In genomic region chr6:81748946-81749345, GRCh38 we compare ENCODE assay signal across 14 cellular contexts. TPM values are rescaled to one million over a fixed set of nuclear protein-coding genes. Genes with fewer than 3 reads are reported as not detected.
DNase-seq lines count a peak whose midpoint lies in the region; ATAC-seq, FAIRE-seq and TF ChIP-seq lines count a peak whose summit lies in the region.
"Had no signal": no experiment of that assay in that cellular context is flagged by ENCODE, and none has a peak within 500 bp of the region (broad histone marks: within the 10 kb centered on the region; RNA-seq: fewer than 3 reads in every experiment).

No MANE protein-coding gene starts in this region.

- H3K9ac ChIP-seq in HepG2 (ENCODE audit: insufficient read depth, low read depth, low read length) (no peak overlapping the region), skeletal muscle tissue (ENCODE audit: low read depth in 1 of 3, low read length in 3 of 3) (no peak overlapping the region)

- H3K27ac ChIP-seq in CD4-positive, alpha-beta T cell (ENCODE audit: low read depth, low read length), result no peak overlapping the region
- H3K27ac ChIP-seq in HepG2 (ENCODE audit: extremely low read length, insufficient read depth, low read length) (no peak overlapping the region), skeletal muscle tissue (ENCODE audit: low read depth, low read length) (peak overlapping the region; percentile 95)

- H3K9me3 ChIP-seq in CD4-positive, alpha-beta T cell (ENCODE audit: control insufficient read depth, low read length), result no peaks in the 10 kb centered on the region
- no peaks in the 10 kb centered on the region for H3K9me3 ChIP-seq in HepG2 (ENCODE audit: low read length)
- H3K9me3 ChIP-seq in skeletal muscle tissue (ENCODE audit: control insufficient read depth in 3 of 3, low read length in 3 of 3), result no peaks in the 10 kb centered on the region
- H3K9me3 ChIP-seq: mucosa of descending colon had no signal

- no peaks in the 10 kb centered on the region for H3K27me3 ChIP-seq in CD4-positive, alpha-beta T cell (ENCODE audit: control insufficient read depth, insufficient read depth, low read length)
- H3K27me3 ChIP-seq in HepG2 (ENCODE audit: control insufficient read depth in 1 of 2, insufficient read depth in 2 of 2, low read length in 2 of 2) (no peaks in the 10 kb centered on the region), skeletal muscle tissue (ENCODE audit: control insufficient read depth in 3 of 3, insufficient read depth in 3 of 3, low read length in 3 of 3) (no peaks in the 10 kb centered on the region)

- peak overlapping the region; percentile 93 for H3K4me2 ChIP-seq in HepG2 (ENCODE audit: low read depth, low read length)

- DNase-seq in CD4-positive, alpha-beta T cell, result no peak
- no peak for DNase-seq in HepG2 (ENCODE audit: low spot score)
- DNase-seq in Ammon's horn (ENCODE audit: low spot score), result no peak
- no peak for DNase-seq in GM12891 (ENCODE audit: insufficient read length, low spot score)
- DNase-seq in activated CD4-positive, alpha-beta T cell treated with anti-CD3 and anti-CD28 coated beads, Interleukin-2, amount 50 U/mL, for 48 hours, result no peak
- DNase-seq: activated CD4-positive, alpha-beta T cell treated with anti-CD3 and anti-CD28 coated beads for 36 hours; cortex of kidney; hippocampal formation; mucosa of descending colon; NCI-H446 treated with DMSO at 0.1 percent for 48 hours had no signal

- H3K4me3 ChIP-seq in WI38 (ENCODE audit: low read depth, low read length), result peak overlapping the region; percentile 15
- H3K4me3 ChIP-seq in HepG2 (replicated peaks in 1 of 3; ENCODE audit: insufficient read depth in 1 of 3, low read depth in 2 of 3, low read length in 3 of 3), result peak overlapping the region; percentile 3 to 17 (median 8); a peak in 4 of 6 replicates
- H3K4me3 ChIP-seq in skeletal muscle tissue (ENCODE audit: low read length in 3 of 3), result peak overlapping the region in 2 of 3 donors; percentile 94 to 95
- H3K4me3 ChIP-seq: mucosa of descending colon had no signal

- no peak for TF ChIP-seq CTCF in CD4-positive, alpha-beta T cell (IDR thresholded peaks at IDR 0.05)
- TF ChIP-seq CTCF in WI38 (IDR thresholded peaks at IDR 0.05; ENCODE audit: low read depth, low read length) (no peak), HepG2 (CRISPR knock-in tag; IDR thresholded peaks at IDR 0.05) (no peak)

- peaks cover 37% of the 10 kb centered on the region for H3K4me1 Mint-ChIP-seq in CD4-positive, alpha-beta T cell (ENCODE audit: low read depth)

- CTCF ChIA-PET in CD4-positive, alpha-beta T cell (lab: Charles Lee), result no interaction called here
- CTCF ChIA-PET in HepG2 (lab: Yijun Ruan, JAX; ENCODE audit: low intra/inter-chr PET ratio, low total read pairs), result no interaction called here

- no peak for FAIRE-seq in HepG2 (lab: Jason Lieb, UNC)
- FAIRE-seq in GM12891 (lab: Jason Lieb, UNC), result no peak

- H3K4me1 ChIP-seq in HepG2 (ENCODE audit: insufficient read depth, low read length) (peaks cover 37% of the 10 kb centered on the region), skeletal muscle tissue (ENCODE audit: control insufficient read depth in 3 of 3, insufficient read depth in 3 of 3, low read length in 3 of 3) (peaks cover 19 to 32% (median 26%) of the 10 kb centered on the region in 3 donors)

- H3K36me3 ChIP-seq in HepG2 (replicated peaks in 1 of 2; ENCODE audit: control insufficient read depth in 1 of 2, insufficient read depth in 2 of 2, low read length in 2 of 2), result peaks cover 2 to 14% of the 10 kb centered on the region in 2 experiments; a peak in 4 of 5 replicates
- H3K36me3 ChIP-seq in skeletal muscle tissue (ENCODE audit: control insufficient read depth in 3 of 3, insufficient read depth in 3 of 3, low read length in 3 of 3), result peaks cover 0 to 3% (median 0%) of the 10 kb centered on the region in 3 donors

- no peak for TF ChIP-seq EP300 in HepG2 (IDR thresholded peaks at IDR 0.05; ENCODE audit: low read depth in 2 of 2, low read length in 2 of 2)
- TF ChIP-seq EP300 in HepG2 (CRISPR knock-in tag; IDR thresholded peaks at IDR 0.05; ENCODE audit: borderline replicate concordance), result no peak

- in situ Hi-C loops in HepG2 (cut with HindIII; ENCODE audit: extremely low pct_ligation_motif_present, low pct_unique_long_range_greater_than_20kb), result no loop called here

- TF ChIP-seq POLR2A in HepG2 (IDR thresholded peaks at IDR 0.05; ENCODE audit: insufficient read depth in 1 of 2, low read depth in 2 of 2, low read length in 2 of 2), result no peak
- no peak for TF ChIP-seq POLR2A in GM12891 (IDR thresholded peaks at IDR 0.05; ENCODE audit: low read depth, low read length)

- BruUV-seq in HepG2 (replicated peaks; lab: Mats Ljungman, UMichigan), result no TSS peak

- no peaks in the 10 kb centered on the region for H3K27me3 Mint-ChIP-seq in CD4-positive, alpha-beta T cell

- H2AFZ ChIP-seq in HepG2 (ENCODE audit: low read length), result no peak overlapping the region

- no peak overlapping the region for H3K27ac Mint-ChIP-seq in CD4-positive, alpha-beta T cell
- H3K27ac Mint-ChIP-seq: activated CD4-positive, alpha-beta T cell treated with anti-CD3 and anti-CD28 coated beads for 36 hours had no signal

- H4K20me1 ChIP-seq in HepG2 (ENCODE audit: insufficient read depth, low read length), result peaks cover 17% of the 10 kb centered on the region

- no peak for ATAC-seq in CD4-positive, alpha-beta T cell (ENCODE audit: poor library complexity)
- no peak for ATAC-seq in HepG2
- no peak for ATAC-seq in HG03280 (IDR thresholded peaks at IDR 0.05; ENCODE audit: unreplicated experiment)
- ATAC-seq: activated CD4-positive, alpha-beta T cell treated with anti-CD3 and anti-CD28 coated beads for 36 hours; HCT116; mucosa of descending colon had no signal

- H3K79me2 ChIP-seq in HepG2 (ENCODE audit: insufficient read depth, low read length), result peaks cover 44% of the 10 kb centered on the region

- H3K4me3 Mint-ChIP-seq in CD4-positive, alpha-beta T cell, result peak overlapping the region; percentile 4
- H3K4me3 Mint-ChIP-seq: activated CD4-positive, alpha-beta T cell treated with anti-CD3 and anti-CD28 coated beads for 36 hours had no signal

- WGBS in HepG2 (ENCODE audit: low lambda C conversion rate), result 76% methylated on average over 5 of the region's 5 CpGs

- H3K9me3 Mint-ChIP-seq in CD4-positive, alpha-beta T cell, result no peaks in the 10 kb centered on the region

- POLR2A ChIA-PET in CD4-positive, alpha-beta T cell (lab: Charles Lee), result no interaction called here
- POLR2A ChIA-PET in HepG2 (lab: Yijun Ruan, JAX), result no interaction called here

- intact Hi-C loops in CD4-positive, alpha-beta T cell (cut with DNase I, micrococcal nuclease), result no loop called here
- intact Hi-C loops in HepG2 (cut with micrococcal nuclease; ENCODE audit: unreplicated experiment), result no loop called here

- no peak for TF ChIP-seq RAD21 in HepG2 (CRISPR knock-in tag; IDR thresholded peaks at IDR 0.05)

- H3K36me3 Mint-ChIP-seq in CD4-positive, alpha-beta T cell (ENCODE audit: low read depth), result peaks cover 15% of the 10 kb centered on the region

TF ChIP-seq in HepG2, 621 proteins besides CTCF, POLR2A, EP300 and RAD21 (continues in another document):
- TF ChIP-seq ZMAT5 (CRISPR knock-in tag; IDR thresholded peaks at IDR 0.05; ENCODE audit: borderline replicate concordance, low read depth) (no peak), ZZZ3 (CRISPR knock-in tag; IDR thresholded peaks at IDR 0.05; ENCODE audit: borderline replicate concordance) (no peak)

TF ChIP-seq in GM12891, 5 proteins besides CTCF, POLR2A, EP300 and RAD21:
- TF ChIP-seq PAX5 (IDR thresholded peaks at IDR 0.05; ENCODE audit: insufficient read depth, low read length, severe bottlenecking) (no peak), SPI1 (IDR thresholded peaks at IDR 0.05; ENCODE audit: low read depth, low read length) (no peak), POLR2AphosphoS5 (IDR thresholded peaks at IDR 0.05; ENCODE audit: low read depth, low read length) (no peak), POU2F2 (IDR thresholded peaks at IDR 0.05; ENCODE audit: low read depth, low read length) (no peak), TAF1 (IDR thresholded peaks at IDR 0.05; ENCODE audit: low read depth, low read length) (no peak)

RNA-seq across cellular contexts. Expression of gene TENT5A, which starts 3.5 kb away (rescaled TPM):
- 1 to 10 TPM; 6.3 to 6.7 TPM for total RNA-seq in CD4-positive, alpha-beta T cell
- total RNA-seq in HepG2 (2016; rRNA removed; fragmentation: Illumina TruSeq; extraction: Trizol) (13.8 and 15.4 TPM in 2 replicates), skeletal muscle tissue (28.2 TPM)
- 1.3 TPM in 2 replicates for total RNA-seq in HepG2 (2016; cell fraction: cytosol; rRNA removed; fragmentation: Illumina TruSeq; extraction: Trizol; ENCODE audit: low read depth)
- 13.2 and 14.6 TPM in 2 replicates for total RNA-seq in HepG2 (2016; cell fraction: insoluble cytoplasmic fraction; rRNA removed; fragmentation: Illumina TruSeq; extraction: Trizol)
- total RNA-seq in HepG2 (2016; cell fraction: membrane; rRNA removed; fragmentation: Illumina TruSeq; extraction: Trizol), result 5.1 and 5.9 TPM in 2 replicates
- total RNA-seq in HepG2 (2016; cell fraction: nucleus; rRNA removed; fragmentation: Illumina TruSeq; extraction: Trizol), result 22.7 and 22.9 TPM in 2 replicates
- polyA plus RNA-seq in HepG2 (2011; rRNA removed), result 4.9 and 8.0 TPM in 2 replicates
- polyA plus RNA-seq in HepG2 (2011; cell fraction: cytosol; rRNA removed), result 2.8 and 3.0 TPM in 2 replicates
- 14.0 and 14.5 TPM in 2 replicates for polyA plus RNA-seq in HepG2 (2011; cell fraction: nucleus; rRNA removed)
- 4.4 and 5.7 TPM in 2 replicates for polyA plus RNA-seq in HepG2 (2012)
- polyA plus RNA-seq in HepG2 (2016; cell fraction: cytosol; fragmentation: Illumina TruSeq; extraction: Trizol; ENCODE audit: low read depth), result 0.22 and 0.33 TPM in 2 replicates
- 7.7 and 8.0 TPM in 2 replicates for polyA plus RNA-seq in HepG2 (2016; cell fraction: insoluble cytoplasmic fraction; fragmentation: Illumina TruSeq; extraction: Trizol; ENCODE audit: low read depth)
- 1.5 and 1.6 TPM in 2 replicates for polyA plus RNA-seq in HepG2 (2016; cell fraction: membrane; fragmentation: Illumina TruSeq; extraction: Trizol; ENCODE audit: low read depth)
- polyA plus RNA-seq in HepG2 (2016; cell fraction: nucleus; fragmentation: Illumina TruSeq; extraction: Trizol; ENCODE audit: insufficient read depth, low read depth), result 32.2 and 34.0 TPM in 2 replicates
- 6.6 and 25.8 TPM in 2 replicates for polyA minus RNA-seq in HepG2 (2011; rRNA and poly(A)+ RNA removed; ENCODE audit: low replicate concordance)
- polyA minus RNA-seq in HepG2 (2011; cell fraction: cytosol; rRNA and poly(A)+ RNA removed), result 6.4 and 7.7 TPM in 2 replicates
- 15.9 and 16.6 TPM in 2 replicates for polyA minus RNA-seq in HepG2 (2011; cell fraction: nucleus; rRNA and poly(A)+ RNA removed)
- polyA plus RNA-seq in GM12891 (2012; ENCODE audit: low read depth, missing spikeins), result 0.73 TPM

Comparison
In these comparisons a context has a peak if more than half of its experiments do, and no peak if none do; other contexts are left out.
1. H3K4me3 ChIP-seq: peak in every context shown above with its lines; median percentile 94 in skeletal muscle tissue; 15 in WI38; 8 in HepG2.